Comparison of ENCODE assay signal across 9 cellular contexts in the genomic region with DNA sequence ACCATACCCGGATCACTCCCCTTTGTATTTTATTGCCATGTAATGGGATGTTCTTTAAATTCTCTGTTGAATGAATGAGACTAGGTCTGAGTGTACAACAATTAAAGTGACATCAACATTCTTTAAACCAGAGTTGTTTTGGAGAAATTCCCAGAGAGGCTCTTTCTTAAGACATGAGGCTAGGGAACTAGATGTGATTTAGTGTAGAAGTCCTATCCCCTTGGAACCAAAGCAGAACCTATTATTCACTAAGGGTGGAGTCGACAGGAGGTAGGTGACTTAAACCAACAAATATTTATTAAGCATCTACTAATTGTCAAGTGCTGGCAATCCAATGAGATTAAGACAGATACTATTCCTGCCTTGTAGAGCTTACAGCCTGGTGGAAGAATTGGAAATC. TPM values are rescaled to one million over a fixed set of nuclear protein-coding genes. Genes with fewer than 3 reads are reported as not detected.
A peak's percentile ranks its signal among the peaks of the same experiment; 100 is the strongest.
DNase-seq lines count a peak whose midpoint lies in the region; FAIRE-seq and TF ChIP-seq lines count a peak whose summit lies in the region.
"Had no signal": no experiment of that assay in that cellular context is flagged by ENCODE, and none has a peak within 500 bp of the region (broad histone marks: within the 10 kb centered on the region; RNA-seq: fewer than 3 reads in every experiment).

No MANE protein-coding gene starts in this region.

- H4K8ac ChIP-seq in mesendoderm (ENCODE audit: low read depth, low read length): no peak overlapping the region

- peak overlapping the region; percentile 78 to 92 (median 86) for H3K4me2 ChIP-seq in BLaER1 treated with 17β-estradiol and CSF1 and Interleukin-3, amounts not matched to agents 10 nM and 100 nM
- no peak overlapping the region for H3K4me2 ChIP-seq in mesendoderm (ENCODE audit: low read length)

- H3K9me3 Mint-ChIP-seq in nephron progenitor cell: peaks cover 49% of the 10 kb centered on the region

- no peaks in the 10 kb centered on the region for H3K27me3 Mint-ChIP-seq in nephron progenitor cell (ENCODE audit: low read depth, poor library complexity)

- no peaks in the 10 kb centered on the region for H3K27me3 ChIP-seq in BLaER1 treated with 17β-estradiol and CSF1 and Interleukin-3, amounts not matched to agents 10 nM and 100 nM
- H3K27me3 ChIP-seq in mesendoderm (ENCODE audit: insufficient read depth, low read length, poor library complexity): no peaks in the 10 kb centered on the region

- no peaks in the 10 kb centered on the region for H3K79me1 ChIP-seq in mesendoderm (ENCODE audit: low read length)

- peaks cover 30 to 46% (median 43%) of the 10 kb centered on the region in 10 experiments for H3K4me1 ChIP-seq in BLaER1 treated with 17β-estradiol and CSF1 and Interleukin-3, amounts not matched to agents 10 nM and 100 nM
- no peaks in the 10 kb centered on the region for H3K4me1 ChIP-seq in mesendoderm (ENCODE audit: control insufficient read depth, low read depth, low read length)

- no peak for TF ChIP-seq CTCF in LNCaP clone FGC (IDR thresholded peaks at IDR 0.05; ENCODE audit: control insufficient read depth, extremely low read depth, insufficient read depth)
- TF ChIP-seq CTCF in coronary artery (IDR thresholded peaks at IDR 0.05): no peak
- TF ChIP-seq CTCF in nephron progenitor cell (IDR thresholded peaks at IDR 0.05): no peak

- H3K4me1 Mint-ChIP-seq in nephron progenitor cell: peaks cover 15% of the 10 kb centered on the region

- H2BK15ac ChIP-seq in mesendoderm (replicated peaks; ENCODE audit: low read depth): no peak overlapping the region

- FAIRE-seq in GM12891 (lab: Jason Lieb, UNC): no peak

- no CpG with 5 or more reads among the region's 2 CpGs for WGBS in mesendoderm (ENCODE audit: extremely low coverage, insufficient coverage, low lambda C conversion rate)

- TF ChIP-seq POLR2A in GM12891 (IDR thresholded peaks at IDR 0.05; ENCODE audit: low read depth, low read length): no peak

- no peak for DNase-seq in LNCaP clone FGC (ENCODE audit: low read depth)
- DNase-seq in coronary artery (ENCODE audit: low spot score): no peak
- no peak for DNase-seq in nephron progenitor cell
- no peak for DNase-seq in effector CD4-positive, alpha-beta T cell
- no peak for DNase-seq in mesendoderm
- DNase-seq in SW480 (ENCODE audit: low spot score): no peak
- no peak for DNase-seq in GM12891 (ENCODE audit: insufficient read length, low spot score)
- DNase-seq: substantia nigra had no signal

- H2BK120ac ChIP-seq in mesendoderm (ENCODE audit: low read depth, low read length): no peak overlapping the region

- H4K20me1 ChIP-seq in BLaER1 treated with 17β-estradiol and CSF1 and Interleukin-3, amounts not matched to agents 10 nM and 100 nM: peaks cover 53 to 66% (median 62%) of the 10 kb centered on the region in 11 experiments; a peak in 21 of 22 replicates

- peak overlapping the region; percentile 81 to 100 (median 90) for H3K4me3 ChIP-seq in BLaER1 treated with 17β-estradiol and CSF1 and Interleukin-3, amounts not matched to agents 10 nM and 100 nM
- H3K4me3 ChIP-seq in LNCaP clone FGC (ENCODE audit: low read depth, low read length) (peak overlapping the region; percentile 82), coronary artery (peak overlapping the region; percentile 93), mesendoderm (ENCODE audit: low read length) (no peak overlapping the region)

- peaks cover 31% of the 10 kb centered on the region for H3K79me2 ChIP-seq in mesendoderm (ENCODE audit: control insufficient read depth, insufficient read depth, low read length)

- H4K5ac ChIP-seq in mesendoderm (ENCODE audit: low read length): no peak overlapping the region

- no peak overlapping the region for H3K4ac ChIP-seq in mesendoderm (ENCODE audit: low read depth, low read length)

- peaks cover 44% of the 10 kb centered on the region for H3K36me3 Mint-ChIP-seq in nephron progenitor cell (ENCODE audit: low read depth)

- H3K36me3 ChIP-seq in BLaER1 treated with 17β-estradiol and CSF1 and Interleukin-3, amounts not matched to agents 10 nM and 100 nM: peaks cover 47 to 54% (median 53%) of the 10 kb centered on the region in 11 experiments
- H3K36me3 ChIP-seq in mesendoderm (ENCODE audit: control insufficient read depth, insufficient read depth, low read length): peaks cover 2% of the 10 kb centered on the region

- no peak overlapping the region for H3K27ac Mint-ChIP-seq in nephron progenitor cell

- H3K27ac ChIP-seq in BLaER1 treated with 17β-estradiol and CSF1 and Interleukin-3, amounts not matched to agents 10 nM and 100 nM: no peak overlapping the region
- H3K27ac ChIP-seq in coronary artery (no peak overlapping the region), mesendoderm (ENCODE audit: low read depth, low read length) (no peak overlapping the region)

- no peaks in the 10 kb centered on the region for H3K9me3 ChIP-seq in BLaER1 treated with 17β-estradiol and CSF1 and Interleukin-3, amounts not matched to agents 10 nM and 100 nM (replicated peaks in 1 of 11)

- no peak overlapping the region for H3K23ac ChIP-seq in mesendoderm (ENCODE audit: low read length)

- no peak overlapping the region for H3K18ac ChIP-seq in mesendoderm (ENCODE audit: low read length)

- no peak overlapping the region for H2BK5ac ChIP-seq in mesendoderm (ENCODE audit: low read length)

- H3K4me3 Mint-ChIP-seq in nephron progenitor cell: peak overlapping the region; percentile 90

- H3K9ac ChIP-seq in BLaER1 treated with 17β-estradiol and CSF1 and Interleukin-3, amounts not matched to agents 10 nM and 100 nM: peak overlapping the region; percentile 84 to 98 (median 93); a peak in 17 of 22 replicates
- H3K9ac ChIP-seq in mesendoderm (ENCODE audit: low read length): no peak overlapping the region

- H2AK5ac ChIP-seq in mesendoderm (ENCODE audit: low read length): no peak overlapping the region

- H3K56ac ChIP-seq in mesendoderm (ENCODE audit: low read length): no peak overlapping the region

TF ChIP-seq in GM12891, 5 proteins besides CTCF, POLR2A, EP300 and RAD21:
- TF ChIP-seq PAX5 (IDR thresholded peaks at IDR 0.05; ENCODE audit: insufficient read depth, low read length, severe bottlenecking) (no peak), SPI1 (IDR thresholded peaks at IDR 0.05; ENCODE audit: low read depth, low read length) (no peak), TAF1 (IDR thresholded peaks at IDR 0.05; ENCODE audit: low read depth, low read length) (no peak), POLR2AphosphoS5 (IDR thresholded peaks at IDR 0.05; ENCODE audit: low read depth, low read length) (no peak), POU2F2 (IDR thresholded peaks at IDR 0.05; ENCODE audit: low read depth, low read length) (no peak)

RNA-seq across cellular contexts. Expression of gene EIF1AX, which starts 1.7 kb away (rescaled TPM):
- polyA plus RNA-seq in mesendoderm (2013, experiment 1 of 2): 103 TPM
- 103 TPM for polyA plus RNA-seq in mesendoderm (2013, experiment 2 of 2)
- polyA plus RNA-seq in GM12891 (2012; ENCODE audit: low read depth, missing spikeins): 35.6 TPM

RNA-seq across cellular contexts. Expression of gene MAP7D2, which starts 23.3 kb away (rescaled TPM):
- polyA plus RNA-seq in mesendoderm (2013, experiment 1 of 2): 0.79 TPM
- 0.85 TPM for polyA plus RNA-seq in mesendoderm (2013, experiment 2 of 2)
- polyA plus RNA-seq in GM12891 (2012; ENCODE audit: low read depth, missing spikeins): 0.15 TPM
